9 cellular contexts compared by ENCODE assay signal in the genomic region with DNA sequence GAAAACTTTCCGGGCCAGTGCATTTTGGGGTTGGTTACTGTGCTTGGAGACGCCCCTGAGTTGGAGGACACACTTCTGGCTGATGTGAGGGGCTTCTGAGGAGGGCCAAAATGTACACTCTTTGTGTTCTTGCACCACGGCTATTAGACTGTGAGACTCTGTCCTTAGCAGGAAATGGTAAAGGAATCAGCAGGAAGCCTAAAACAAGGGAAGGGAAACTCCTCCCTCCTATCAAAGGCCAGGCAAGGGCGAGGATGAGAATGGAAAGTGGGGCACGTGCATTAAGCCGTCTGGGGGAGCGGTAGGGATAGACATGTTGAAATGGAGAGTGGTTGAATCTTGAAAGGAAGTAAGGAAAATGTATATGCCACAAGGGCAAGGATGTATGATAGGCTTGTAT. TPM values are rescaled to one million over a fixed set of nuclear protein-coding genes. Genes with fewer than 3 reads are reported as not detected.
DNase-seq lines count a peak whose midpoint lies in the region; ATAC-seq, FAIRE-seq and TF ChIP-seq lines count a peak whose summit lies in the region.
"Had no signal": no experiment of that assay in that cellular context is flagged by ENCODE, and none has a peak within 500 bp of the region (broad histone marks: within the 10 kb centered on the region; RNA-seq: fewer than 3 reads in every experiment).

No MANE protein-coding gene starts in this region.

- H3K27ac ChIP-seq in kidney (ENCODE audit: low read depth in 2 of 2, low read length in 2 of 2) (peak overlapping the region; percentile 60 to 67), tibial artery (peak overlapping the region; percentile 24 to 62)
- H3K27ac ChIP-seq: C4-2B had no signal

- peak overlapping the region; percentile 79 for H3K27ac Mint-ChIP-seq in activated CD8-positive, alpha-beta memory T cell treated with anti-CD3 and anti-CD28 coated beads, Interleukin-2, amount 10 ng/mL, durations not matched to agents 7 days and 5 days
- H3K27ac Mint-ChIP-seq in activated T-helper 2 cell treated with anti-CD3 and anti-CD28 coated beads, Interferon-gamma antibody, Interleukin-2, Interleukin-4, amounts not matched to agents 10 μg/mL and 5 μg/mL and 100 μg/mL, durations not matched to agents 14 hours and 24 hours and 36 hours = peak overlapping the region; percentile 90

- no peaks in the 10 kb centered on the region for H3K9me3 Mint-ChIP-seq in activated CD8-positive, alpha-beta memory T cell treated with anti-CD3 and anti-CD28 coated beads, Interleukin-2, amount 10 ng/mL, durations not matched to agents 7 days and 5 days (ENCODE audit: low read depth)
- H3K9me3 Mint-ChIP-seq in activated T-helper 2 cell treated with anti-CD3 and anti-CD28 coated beads, Interferon-gamma antibody, Interleukin-2, Interleukin-4, amounts not matched to agents 10 μg/mL and 5 μg/mL and 100 μg/mL, durations not matched to agents 14 hours and 24 hours and 36 hours = no peaks in the 10 kb centered on the region

- no peaks in the 10 kb centered on the region for H3K27me3 ChIP-seq in tibial artery

- TF ChIP-seq CTCF in kidney (IDR thresholded peaks at IDR 0.05; ENCODE audit: borderline replicate concordance, extremely low read depth, insufficient read depth) = no peak
- TF ChIP-seq CTCF in tibial artery (IDR thresholded peaks at IDR 0.05) = no peak

- peak overlapping the region; percentile 32 for H3K4me3 Mint-ChIP-seq in activated CD8-positive, alpha-beta memory T cell treated with anti-CD3 and anti-CD28 coated beads, Interleukin-2, amount 10 ng/mL, durations not matched to agents 7 days and 5 days
- peak overlapping the region; percentile 74 for H3K4me3 Mint-ChIP-seq in activated T-helper 2 cell treated with anti-CD3 and anti-CD28 coated beads, Interferon-gamma antibody, Interleukin-2, Interleukin-4, amounts not matched to agents 10 μg/mL and 5 μg/mL and 100 μg/mL, durations not matched to agents 14 hours and 24 hours and 36 hours (ENCODE audit: low read depth)

- no peaks in the 10 kb centered on the region for H3K36me3 ChIP-seq in kidney (ENCODE audit: control insufficient read depth in 1 of 2, insufficient read depth in 2 of 2, low read length in 2 of 2)
- H3K36me3 ChIP-seq in tibial artery = no peaks in the 10 kb centered on the region

- H3K9ac ChIP-seq in kidney (ENCODE audit: low read length in 2 of 2) = peak overlapping the region in 1 of 2 donors; percentile 55

- CTCF ChIA-PET in activated CD8-positive, alpha-beta memory T cell treated with anti-CD3 and anti-CD28 coated beads, Interleukin-2, amount 10 ng/mL, durations not matched to agents 7 days and 5 days (lab: Charles Lee) = interaction anchor here (1.5 to 1.8 kb wide), 3 partner anchors 10 to 80 kb away, joined by 3 to 5 read pairs (median 4); no protein-coding TSS in a partner anchor

- no peak for FAIRE-seq in kidney (lab: Jason Lieb, UNC)

- peak overlapping the region; percentile 42 to 48 for H3K4me3 ChIP-seq in kidney (ENCODE audit: low read length in 2 of 2)
- H3K4me3 ChIP-seq in tibial artery = peak overlapping the region in 1 of 2 donors; percentile 31

- no peaks in the 10 kb centered on the region for H3K27me3 Mint-ChIP-seq in activated CD8-positive, alpha-beta memory T cell treated with anti-CD3 and anti-CD28 coated beads, Interleukin-2, amount 10 ng/mL, durations not matched to agents 7 days and 5 days
- H3K27me3 Mint-ChIP-seq in activated T-helper 2 cell treated with anti-CD3 and anti-CD28 coated beads, Interferon-gamma antibody, Interleukin-2, Interleukin-4, amounts not matched to agents 10 μg/mL and 5 μg/mL and 100 μg/mL, durations not matched to agents 14 hours and 24 hours and 36 hours (ENCODE audit: low read depth) = no peaks in the 10 kb centered on the region

- ATAC-seq in activated CD8-positive, alpha-beta memory T cell treated with anti-CD3 and anti-CD28 coated beads, Interleukin-2, amount 10 ng/mL, durations not matched to agents 7 days and 5 days = no peak
- ATAC-seq in HG03159 (IDR thresholded peaks at IDR 0.05; ENCODE audit: unreplicated experiment) (no peak), HG03442 (IDR thresholded peaks at IDR 0.05; ENCODE audit: unreplicated experiment) (no peak)

- H3K36me3 Mint-ChIP-seq in activated CD8-positive, alpha-beta memory T cell treated with anti-CD3 and anti-CD28 coated beads, Interleukin-2, amount 10 ng/mL, durations not matched to agents 7 days and 5 days = peaks cover 27% of the 10 kb centered on the region
- peaks cover 32% of the 10 kb centered on the region for H3K36me3 Mint-ChIP-seq in activated T-helper 2 cell treated with anti-CD3 and anti-CD28 coated beads, Interferon-gamma antibody, Interleukin-2, Interleukin-4, amounts not matched to agents 10 μg/mL and 5 μg/mL and 100 μg/mL, durations not matched to agents 14 hours and 24 hours and 36 hours (ENCODE audit: low read depth)

- peaks cover 0 to 5% of the 10 kb centered on the region in 2 donors for H3K4me1 ChIP-seq in kidney (ENCODE audit: control insufficient read depth in 1 of 2, insufficient read depth in 1 of 2, low read depth in 1 of 2, low read length in 2 of 2)
- H3K4me1 ChIP-seq in tibial artery = peaks cover 0 to 16% (median 0%) of the 10 kb centered on the region in 4 donors

- DNase-seq in activated CD8-positive, alpha-beta memory T cell treated with anti-CD3 and anti-CD28 coated beads, Interleukin-2, amount 10 ng/mL, durations not matched to agents 7 days and 5 days = no peak
- DNase-seq in activated CD8-positive, alpha-beta memory T cell treated with anti-CD3 and anti-CD28 coated beads for 24 hours = no peak
- no peak for DNase-seq in activated T-helper 2 cell treated with anti-CD3 and anti-CD28 coated beads, Interferon-gamma antibody, Interleukin-2, Interleukin-4, amounts not matched to agents 10 μg/mL and 5 μg/mL and 100 μg/mL, durations not matched to agents 14 hours and 24 hours and 36 hours (ENCODE audit: low spot score)
- DNase-seq in kidney (no peak), tibial artery (no peak)
- no peak for DNase-seq in stimulated activated CD4-positive, alpha-beta T cell treated with anti-CD3 and anti-CD28 coated beads, Interleukin-2, amount 100 ng/mL, for 24 hours

- intact Hi-C loops in activated T-helper 2 cell treated with anti-CD3 and anti-CD28 coated beads, Interferon-gamma antibody, Interleukin-2, Interleukin-4, amounts not matched to agents 10 μg/mL and 5 μg/mL and 100 μg/mL, durations not matched to agents 14 hours and 24 hours and 36 hours (cut with micrococcal nuclease) = loop anchor here (5.0 kb wide), 2 partner anchors 116 to 184 kb away; a partner anchor contains a TSS
- intact Hi-C loops in kidney (cut with DNase I) = no loop called here
- intact Hi-C loops in tibial artery (cut with DNase I; ENCODE audit: low total_unique reads) = no loop called here

- peaks cover 37% of the 10 kb centered on the region for H3K4me1 Mint-ChIP-seq in activated CD8-positive, alpha-beta memory T cell treated with anti-CD3 and anti-CD28 coated beads, Interleukin-2, amount 10 ng/mL, durations not matched to agents 7 days and 5 days
- peaks cover 34% of the 10 kb centered on the region for H3K4me1 Mint-ChIP-seq in activated T-helper 2 cell treated with anti-CD3 and anti-CD28 coated beads, Interferon-gamma antibody, Interleukin-2, Interleukin-4, amounts not matched to agents 10 μg/mL and 5 μg/mL and 100 μg/mL, durations not matched to agents 14 hours and 24 hours and 36 hours (ENCODE audit: low read depth)

- H3K9me3 ChIP-seq in kidney (ENCODE audit: control insufficient read depth in 1 of 2, low read length in 2 of 2) (no peaks in the 10 kb centered on the region), tibial artery (no peaks in the 10 kb centered on the region)

RNA-seq across cellular contexts. Expression of a gene that starts 1.8 kb away (rescaled TPM):
- total RNA-seq in activated CD8-positive, alpha-beta memory T cell treated with anti-CD3 and anti-CD28 coated beads, Interleukin-2, amount 10 ng/mL, durations not matched to agents 7 days and 5 days = 100 to 1,000 TPM; 366 to 616 TPM
- 1,340 and 1,350 TPM in 2 replicates for total RNA-seq in activated T-helper 2 cell treated with anti-CD3 and anti-CD28 coated beads, Interferon-gamma antibody, Interleukin-2, Interleukin-4, amounts not matched to agents 10 μg/mL and 5 μg/mL and 100 μg/mL, durations not matched to agents 14 hours and 24 hours and 36 hours
- total RNA-seq in kidney = 130 TPM
- polyA plus RNA-seq in kidney (ENCODE audit: insufficient read depth, low read depth, low replicate concordance) = 65.7 TPM

RNA-seq across cellular contexts. Expression of a gene that starts 37.8 kb away (rescaled TPM):
- 10 to 100 TPM; 53.6 to 58.1 TPM for total RNA-seq in activated CD8-positive, alpha-beta memory T cell treated with anti-CD3 and anti-CD28 coated beads, Interleukin-2, amount 10 ng/mL, durations not matched to agents 7 days and 5 days
- total RNA-seq in activated T-helper 2 cell treated with anti-CD3 and anti-CD28 coated beads, Interferon-gamma antibody, Interleukin-2, Interleukin-4, amounts not matched to agents 10 μg/mL and 5 μg/mL and 100 μg/mL, durations not matched to agents 14 hours and 24 hours and 36 hours = 28.4 and 31.1 TPM in 2 replicates
- 52.5 TPM for total RNA-seq in kidney
- polyA plus RNA-seq in kidney (ENCODE audit: insufficient read depth, low read depth, low replicate concordance) = 38.9 TPM
